ENCODE assay signal across 8 cellular contexts in the genomic region with DNA sequence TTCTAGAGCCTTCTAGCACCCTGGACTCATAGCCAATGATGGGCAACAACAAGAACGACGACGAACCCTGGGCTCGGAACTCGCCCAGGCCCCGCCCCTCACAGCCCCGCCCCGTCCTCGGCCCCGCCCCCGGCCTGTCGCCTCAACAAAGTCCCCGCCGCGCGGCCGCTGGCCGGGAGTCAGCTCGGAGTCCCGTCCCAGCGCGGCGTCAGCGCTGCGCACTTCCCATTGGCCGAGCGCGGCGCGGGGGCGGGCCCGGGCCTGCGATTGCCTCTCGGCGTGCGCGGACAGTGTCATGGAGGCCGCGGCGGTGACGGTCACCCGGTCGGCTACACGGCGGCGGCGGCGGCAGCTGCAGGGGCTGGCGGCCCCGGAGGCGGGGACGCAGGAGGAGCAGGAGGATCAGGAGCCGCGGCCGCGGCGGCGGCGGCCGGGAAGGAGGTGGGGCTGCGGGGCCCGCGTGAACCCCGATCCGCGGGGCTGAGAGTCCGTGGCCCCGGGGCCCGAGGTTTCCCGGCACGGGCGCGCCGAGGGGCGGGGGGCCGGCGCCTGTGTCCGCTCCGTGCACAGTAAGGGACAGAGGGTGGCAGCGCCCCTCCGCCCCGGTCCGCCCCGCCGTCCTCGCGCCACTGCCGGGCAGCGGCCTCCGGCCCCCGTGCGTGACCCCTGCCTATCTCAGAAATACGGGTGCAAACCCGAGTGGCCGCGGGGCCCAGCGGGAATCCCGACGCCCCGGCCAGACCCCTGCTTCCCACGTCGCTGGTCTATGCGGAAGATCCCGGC.
DNase-seq lines count a peak whose midpoint lies in the region; ATAC-seq and FAIRE-seq lines count a peak whose summit lies in the region.

A gene with protein sequence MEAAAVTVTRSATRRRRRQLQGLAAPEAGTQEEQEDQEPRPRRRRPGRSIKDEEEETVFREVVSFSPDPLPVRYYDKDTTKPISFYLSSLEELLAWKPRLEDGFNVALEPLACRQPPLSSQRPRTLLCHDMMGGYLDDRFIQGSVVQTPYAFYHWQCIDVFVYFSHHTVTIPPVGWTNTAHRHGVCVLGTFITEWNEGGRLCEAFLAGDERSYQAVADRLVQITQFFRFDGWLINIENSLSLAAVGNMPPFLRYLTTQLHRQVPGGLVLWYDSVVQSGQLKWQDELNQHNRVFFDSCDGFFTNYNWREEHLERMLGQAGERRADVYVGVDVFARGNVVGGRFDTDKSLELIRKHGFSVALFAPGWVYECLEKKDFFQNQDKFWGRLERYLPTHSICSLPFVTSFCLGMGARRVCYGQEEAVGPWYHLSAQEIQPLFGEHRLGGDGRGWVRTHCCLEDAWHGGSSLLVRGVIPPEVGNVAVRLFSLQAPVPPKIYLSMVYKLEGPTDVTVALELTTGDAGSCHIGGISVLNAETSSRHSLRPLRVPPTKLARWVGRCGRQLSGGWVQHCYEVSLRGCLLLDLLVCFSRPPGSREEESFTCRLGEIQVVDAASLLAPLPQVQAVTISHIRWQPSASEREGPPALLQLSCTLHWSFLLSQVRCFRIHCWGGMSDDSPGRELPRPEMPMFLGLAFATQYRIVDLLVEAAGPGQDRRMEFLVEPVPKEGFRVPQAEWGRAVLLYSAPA (plus strand): TSS at position 175 of the 783 bp plus-strand sequence. CDS start 121 bp downstream, at position 296.

- ATAC-seq in HG03442 (IDR thresholded peaks at IDR 0.05; ENCODE audit: unreplicated experiment), result peak; percentile 86

- DNase-seq in AML-193 (lab: John Stamatoyannopoulos, UW) (peak; percentile 100), GM19239 (ENCODE audit: insufficient read length, low spot score) (peak; percentile 99), NCI-H524 (lab: John Stamatoyannopoulos, UW) (peak; percentile 97 to 98)
- DNase-seq in activated CD4-positive, alpha-beta T cell treated with anti-CD3 and anti-CD28 coated beads for 48 hours, result peak; percentile 93
- DNase-seq in stimulated activated CD4-positive, alpha-beta T cell treated with anti-CD3 and anti-CD28 coated beads, Interleukin-1b, Interleukin-23, amount 100 ng/mL, for 1 hour (ENCODE audit: low read depth in 2 of 2), result peak; percentile 80

- no peaks in the 10 kb centered on the region for H3K27me3 ChIP-seq in layer of hippocampus (ENCODE audit: control insufficient read depth, insufficient read depth, low read length)

- peak within 1 kb of the TSS; percentile 85 for H3K27ac ChIP-seq in cingulate gyrus (ENCODE audit: low read depth, low read length)
- peak within 1 kb of the TSS; percentile 84 for H3K27ac ChIP-seq in layer of hippocampus (ENCODE audit: low read depth, low read length)

- peak; percentile 68 for FAIRE-seq in GM19239 (lab: Jason Lieb, UNC)

Comparison
In these comparisons a context has a peak if more than half of its experiments do, and no peak if none do; other contexts are left out.
1. Peak in every context shown above with its lines: DNase-seq, ATAC-seq and H3K27ac ChIP-seq.